In genomic region chr6:111794716-111795452, GRCh38 we compare ENCODE assay signal across 1 cellular context.
A peak's percentile ranks its signal among the peaks of the same experiment; 100 is the strongest.
TF ChIP-seq lines count a peak whose summit lies in the region.

No MANE protein-coding gene starts in this region.

TF ChIP-seq in GM12878, 131 proteins besides CTCF, POLR2A, EP300 and RAD21 (continued from another document):
- TF ChIP-seq BCLAF1 (IDR thresholded peaks at IDR 0.05) (no peak), TCF3 (IDR thresholded peaks at IDR 0.05; ENCODE audit: borderline replicate concordance, insufficient read depth, low read depth, low read length) (no peak), E2F8 (IDR thresholded peaks at IDR 0.05; ENCODE audit: low read depth, partially characterized antibody) (no peak), MTA2 (IDR thresholded peaks at IDR 0.05; ENCODE audit: low read depth) (0 out of 2 replicates have a peak, but pooled peaks have one; percentile 28), SIN3A (IDR thresholded peaks at IDR 0.05; ENCODE audit: low read depth, low read length) (no peak), PBX3 (IDR thresholded peaks at IDR 0.05; ENCODE audit: insufficient replicate concordance, low read depth, low read length) (no peak), CBX3 (IDR thresholded peaks at IDR 0.05; ENCODE audit: borderline replicate concordance, low read depth) (no peak), MEF2A (IDR thresholded peaks at IDR 0.05; ENCODE audit: insufficient read depth, low read depth, low read length) (0 out of 2 replicates have a peak, but pooled peaks have one; percentile 21), IKZF1 (conservative IDR thresholded peaks at IDR 0.05) (no peak), CBX5 (IDR thresholded peaks at IDR 0.05; ENCODE audit: low read depth) (no peak), NBN (IDR thresholded peaks at IDR 0.05) (no peak), ZNF24 (IDR thresholded peaks at IDR 0.05) (no peak), BCL11A (IDR thresholded peaks at IDR 0.05; ENCODE audit: low read depth, low read length) (no peak), HDGF (IDR thresholded peaks at IDR 0.05) (no peak), NFIC (IDR thresholded peaks at IDR 0.05; ENCODE audit: low read depth, low read length) (peak; percentile 64; the same call in 1 of the 2 replicates), KAT2A (conservative IDR thresholded peaks at IDR 0.05; ENCODE audit: control insufficient read depth, low read depth, low read length) (no peak), POU2F2 (IDR thresholded peaks at IDR 0.05; ENCODE audit: borderline replicate concordance, low read depth, low read length) (0 out of 3 replicates have a peak, but pooled peaks have one; percentile 37)
